Comparison of ENCODE assay signal across 20 cellular contexts in genomic region chr10:113129117-113129516, GRCh38.
DNase-seq lines count a peak whose midpoint lies in the region; ATAC-seq, FAIRE-seq and TF ChIP-seq lines count a peak whose summit lies in the region.
"Had no signal": no experiment of that assay in that cellular context is flagged by ENCODE, and none has a peak within 500 bp of the region (broad histone marks: within the 10 kb centered on the region; RNA-seq: fewer than 3 reads in every experiment).

No MANE protein-coding gene starts in this region.

- no peak overlapping the region for H3K4ac ChIP-seq in H9 (ENCODE audit: low read depth, low read length)

- H2AFZ ChIP-seq in H9 (ENCODE audit: low read length) (no peak overlapping the region), HepG2 (ENCODE audit: low read length) (no peak overlapping the region)

- no peak overlapping the region for H3K23ac ChIP-seq in H9 (ENCODE audit: insufficient read length, low read depth, low read length)

- peak overlapping the region in 1 of 2 experiments; percentile 80; a peak in 3 of 5 replicates for H3K4me3 Mint-ChIP-seq in H9
- H3K4me3 Mint-ChIP-seq: B cell; stimulated activated naive CD8-positive, alpha-beta T cell treated with anti-CD3 and anti-CD28 coated beads, Interleukin-15, amount 100 ng/mL, for 72 hours; T-helper 2 cell treated with Interferon-gamma antibody and Interleukin-4, amounts not matched to agents 5 μg/mL and 100 μg/mL, for 36 hours had no signal

- no peaks in the 10 kb centered on the region for H3K79me1 ChIP-seq in H9 (ENCODE audit: insufficient read depth, low read depth, low read length, poor library complexity, severe bottlenecking)

- peak overlapping the region; percentile 9 for H3K4me3 ChIP-seq in choroid plexus epithelial cell (ENCODE audit: low read depth, low read length)
- H3K4me3 ChIP-seq in HepG2 (replicated peaks in 1 of 3; ENCODE audit: insufficient read depth in 1 of 3, low read depth in 2 of 3, low read length in 3 of 3) = no peak overlapping the region
- H3K4me3 ChIP-seq in skin epidermis = peak overlapping the region in 1 of 7 experiments; percentile 22
- H3K4me3 ChIP-seq in upper lobe of left lung = no peak overlapping the region
- H3K4me3 ChIP-seq: colonic mucosa, SJCRH30 had no signal

- no CpG with 5 or more reads among the region's 7 CpGs for WGBS in H9 (ENCODE audit: extremely low coverage, insufficient read length, low lambda C conversion rate)
- 98% methylated on average over 7 of the region's 7 CpGs for WGBS in HepG2 (ENCODE audit: low lambda C conversion rate)
- 79 to 82% methylated on average over 7 of the region's 7 CpGs for WGBS in upper lobe of left lung, 2 donors

- H3K27me3 ChIP-seq in H9 (ENCODE audit: insufficient read depth, low read length) = no peaks in the 10 kb centered on the region
- H3K27me3 ChIP-seq in HepG2 (ENCODE audit: control insufficient read depth in 1 of 2, insufficient read depth in 2 of 2, low read length in 2 of 2) = no peaks in the 10 kb centered on the region
- no peaks in the 10 kb centered on the region for H3K27me3 ChIP-seq in upper lobe of left lung
- H3K27me3 ChIP-seq: colonic mucosa, SJCRH30 had no signal

- no peak overlapping the region for H2BK12ac ChIP-seq in H9 (ENCODE audit: insufficient read length, low read depth, low read length)

- H3K27ac ChIP-seq in H9 (ENCODE audit: insufficient read length, low read depth, low read length) (no peak overlapping the region), HepG2 (ENCODE audit: extremely low read length, insufficient read depth, low read length) (no peak overlapping the region), skin epidermis (peak overlapping the region in 13 of 21 experiments; percentile 4 to 78 (median 61)), upper lobe of left lung (no peak overlapping the region)
- H3K27ac ChIP-seq: colonic mucosa, SJCRH30 had no signal

- no peak overlapping the region for H2AK5ac ChIP-seq in H9 (ENCODE audit: insufficient read length, low read length)

- no peaks in the 10 kb centered on the region for H3K9me3 Mint-ChIP-seq in H9
- H3K9me3 Mint-ChIP-seq: stimulated activated naive CD8-positive, alpha-beta T cell treated with anti-CD3 and anti-CD28 coated beads, Interleukin-15, amount 100 ng/mL, for 72 hours; T-helper 2 cell treated with Interferon-gamma antibody and Interleukin-4, amounts not matched to agents 5 μg/mL and 100 μg/mL, for 36 hours had no signal

- no peak overlapping the region for H4K5ac ChIP-seq in H9 (ENCODE audit: insufficient read length, low read depth, low read length)

- in situ Hi-C loops in HepG2 (cut with HindIII; ENCODE audit: extremely low pct_ligation_motif_present, low pct_unique_long_range_greater_than_20kb) = no loop called here

- CTCF ChIA-PET in HepG2 (lab: Yijun Ruan, JAX; ENCODE audit: low intra/inter-chr PET ratio, low total read pairs) = no interaction called here

- H4K20me1 ChIP-seq in H9 (ENCODE audit: control insufficient read depth, insufficient read depth, insufficient read length) = no peaks in the 10 kb centered on the region
- peaks cover 41% of the 10 kb centered on the region for H4K20me1 ChIP-seq in HepG2 (ENCODE audit: insufficient read depth, low read length)

- peaks cover 21% of the 10 kb centered on the region; the same call in 1 of the 2 replicates for H3K4me1 ChIP-seq in H9 (ENCODE audit: insufficient read depth, low read length)
- peaks cover 34% of the 10 kb centered on the region for H3K4me1 ChIP-seq in HepG2 (ENCODE audit: insufficient read depth, low read length)
- H3K4me1 ChIP-seq in upper lobe of left lung = peaks cover 21 to 35% (median 24%) of the 10 kb centered on the region in 4 donors
- H3K4me1 ChIP-seq: colonic mucosa had no signal

- no peak for TF ChIP-seq POLR2A in HepG2 (IDR thresholded peaks at IDR 0.05; ENCODE audit: insufficient read depth in 1 of 2, low read depth in 2 of 2, low read length in 2 of 2)
- TF ChIP-seq POLR2A in upper lobe of left lung (IDR thresholded peaks at IDR 0.05) = no peak

- peak overlapping the region; percentile 9 for H3K4me2 ChIP-seq in H9 (ENCODE audit: insufficient read depth, insufficient read length, low read length)
- H3K4me2 ChIP-seq in HepG2 (ENCODE audit: low read depth, low read length) = no peak overlapping the region

- no peaks in the 10 kb centered on the region for H3K27me3 Mint-ChIP-seq in H9 (ENCODE audit: low read depth)

- no peak overlapping the region for H3K56ac ChIP-seq in H9 (ENCODE audit: insufficient read length, low read depth, low read length)

- H2BK5ac ChIP-seq in H9 (ENCODE audit: insufficient read length, low read length) = no peak overlapping the region

- H3K4me1 Mint-ChIP-seq in H9 = peaks cover 84 to 88% of the 10 kb centered on the region in 2 experiments

- peaks cover 5% of the 10 kb centered on the region; the same call in 1 of the 2 replicates for H3K79me2 ChIP-seq in H9 (ENCODE audit: insufficient read depth, low read length)
- peaks cover 23% of the 10 kb centered on the region for H3K79me2 ChIP-seq in HepG2 (ENCODE audit: insufficient read depth, low read length)

- peaks cover 4% of the 10 kb centered on the region for H3K23me2 ChIP-seq in H9 (ENCODE audit: insufficient read length, low read depth, low read length, poor library complexity, severe bottlenecking)

- H3K9ac ChIP-seq in H9 (ENCODE audit: extremely low read depth, insufficient read length, low read length) (no peak overlapping the region), HepG2 (ENCODE audit: insufficient read depth, low read depth, low read length) (no peak overlapping the region)

- no TSS peak for BruUV-seq in HepG2 (replicated peaks; lab: Mats Ljungman, UMichigan)

- H3K18ac ChIP-seq in H9 (ENCODE audit: insufficient read length, low read depth, low read length) = no peak overlapping the region

- peaks cover 4 to 17% of the 10 kb centered on the region in 2 experiments; a peak in 4 of 5 replicates for H3K36me3 ChIP-seq in HepG2 (replicated peaks in 1 of 2; ENCODE audit: control insufficient read depth in 1 of 2, insufficient read depth in 2 of 2, low read length in 2 of 2)
- H3K36me3 ChIP-seq in upper lobe of left lung = no peaks in the 10 kb centered on the region
- H3K36me3 ChIP-seq: colonic mucosa had no signal

- no peak overlapping the region for H4K91ac ChIP-seq in H9 (ENCODE audit: insufficient read length, low read depth, low read length)

- H3T11ph ChIP-seq in H9 (ENCODE audit: low read length) = no peak overlapping the region

- intact Hi-C loops in HepG2 (cut with micrococcal nuclease; ENCODE audit: unreplicated experiment) = loop anchor here (10.0 kb wide), 1 partner anchor 256 kb away; no protein-coding TSS in a partner anchor

- no peak overlapping the region for H2BK20ac ChIP-seq in H9 (ENCODE audit: low read depth, low read length, poor library complexity, severe bottlenecking)

- no peak for FAIRE-seq in HepG2 (lab: Jason Lieb, UNC)

- no peaks in the 10 kb centered on the region for H3K36me3 Mint-ChIP-seq in H9 (ENCODE audit: insufficient read depth in 1 of 3, low read depth in 3 of 3)

- no peak overlapping the region for H4K8ac ChIP-seq in H9 (replicated peaks; ENCODE audit: insufficient read length, low read depth, low read length)

- ATAC-seq in HepG2 (no peak), upper lobe of left lung (ENCODE audit: low FRiP score in 2 of 2) (no peak)
- ATAC-seq: stimulated activated naive CD8-positive, alpha-beta T cell treated with anti-CD3 and anti-CD28 coated beads, Interleukin-15, amount 100 ng/mL, for 72 hours had no signal

- DNase-seq in H9 (no peak), choroid plexus epithelial cell (ENCODE audit: low read depth) (no peak), HepG2 (ENCODE audit: low spot score) (no peak), D341Med (ENCODE audit: low spot score) (no peak), NCI-H1092 treated with DMSO at 0.1 percent for 48 hours (lab: John Stamatoyannopoulos, UW) (no peak), NCI-H1436 (lab: John Stamatoyannopoulos, UW) (no peak), upper lobe of left lung (no peak)
- DNase-seq: activated CD4-positive, alpha-beta T cell treated with anti-CD3 and anti-CD28 coated beads for 1 hour; activated gamma-delta T cell treated with Interleukin-2 at 50 U/mL for 16 hours; anterior cingulate cortex; colonic mucosa; erythroblast; GOT3; Kasumi-1; NCI-H1436 treated with DMSO at 0.1 percent for 48 hours; SJCRH30; stimulated activated naive CD8-positive, alpha-beta T cell treated with anti-CD3 and anti-CD28 coated beads, Interleukin-15, amount 100 ng/mL, for 72 hours had no signal

- H2BK15ac ChIP-seq in H9 (ENCODE audit: low read depth, low read length) = no peak overlapping the region

- TF ChIP-seq RAD21 in HepG2 (CRISPR knock-in tag; IDR thresholded peaks at IDR 0.05) = no peak

- no peak overlapping the region for H3K14ac ChIP-seq in H9 (ENCODE audit: insufficient read depth, low read length)

- no peaks in the 10 kb centered on the region for H3K9me3 ChIP-seq in H9 (ENCODE audit: control insufficient read depth, low read depth, low read length)
- no peaks in the 10 kb centered on the region for H3K9me3 ChIP-seq in HepG2 (ENCODE audit: low read length)
- no peaks in the 10 kb centered on the region for H3K9me3 ChIP-seq in upper lobe of left lung
- H3K9me3 ChIP-seq: colonic mucosa, SJCRH30 had no signal

- TF ChIP-seq EP300 in HepG2 (IDR thresholded peaks at IDR 0.05; ENCODE audit: low read depth in 2 of 2, low read length in 2 of 2) = no peak
- TF ChIP-seq EP300 in HepG2 (CRISPR knock-in tag; IDR thresholded peaks at IDR 0.05; ENCODE audit: borderline replicate concordance) = no peak
- TF ChIP-seq EP300 in upper lobe of left lung (IDR thresholded peaks at IDR 0.05) = no peak

- no peak overlapping the region for H2BK120ac ChIP-seq in H9 (ENCODE audit: low read depth, low read length, poor library complexity, severe bottlenecking)

- POLR2A ChIA-PET in HepG2 (lab: Yijun Ruan, JAX) = no interaction called here

- peak overlapping the region in 1 of 3 experiments; percentile 6; a peak in 2 of 7 replicates for H3K27ac Mint-ChIP-seq in H9
- H3K27ac Mint-ChIP-seq: B cell; stimulated activated naive CD8-positive, alpha-beta T cell treated with anti-CD3 and anti-CD28 coated beads, Interleukin-15, amount 100 ng/mL, for 72 hours; T-helper 2 cell treated with Interferon-gamma antibody and Interleukin-4, amounts not matched to agents 5 μg/mL and 100 μg/mL, for 36 hours had no signal

- TF ChIP-seq CTCF in H9 (conservative IDR thresholded peaks at IDR 0.05) = no peak
- TF ChIP-seq CTCF in choroid plexus epithelial cell (conservative IDR thresholded peaks at IDR 0.05; ENCODE audit: low read depth, low read length) = no peak
- TF ChIP-seq CTCF in HepG2 (CRISPR knock-in tag; IDR thresholded peaks at IDR 0.05) = no peak
- TF ChIP-seq CTCF in upper lobe of left lung (IDR thresholded peaks at IDR 0.05) = no peak

Comparison
In these comparisons a context has a peak if more than half of its experiments do, and no peak if none do; other contexts are left out.
1. H3K27ac ChIP-seq: peak in skin epidermis (13 of 21); none in H9 (single experiment), HepG2 (single experiment) and upper lobe of left lung (0 of 4).